Comparison of ENCODE assay signal across 9 cellular contexts in genomic region chr17:21029032-21029431, GRCh38. TPM values are rescaled to one million over a fixed set of nuclear protein-coding genes. Genes with fewer than 3 reads are reported as not detected.
DNase-seq lines count a peak whose midpoint lies in the region; ATAC-seq and TF ChIP-seq lines count a peak whose summit lies in the region.
"Had no signal": no experiment of that assay in that cellular context is flagged by ENCODE, and none has a peak within 500 bp of the region (broad histone marks: within the 10 kb centered on the region; RNA-seq: fewer than 3 reads in every experiment).

No MANE protein-coding gene starts in this region.

- H3K9me3 Mint-ChIP-seq in endodermal cell = no peaks in the 10 kb centered on the region

- TF ChIP-seq CTCF in endodermal cell (conservative IDR thresholded peaks at IDR 0.05) = no peak

- H3K27ac ChIP-seq in endodermal cell (ENCODE audit: low read depth, low read length) = no peak overlapping the region
- H3K27ac ChIP-seq in trophoblast cell (ENCODE audit: low read depth, low read length) = no peak overlapping the region
- H3K27ac ChIP-seq: HL-60 had no signal

- H3K4me1 ChIP-seq in endodermal cell (ENCODE audit: control insufficient read depth, insufficient read depth, low read length) = peaks cover 6% of the 10 kb centered on the region
- peaks cover 0 to 2% of the 10 kb centered on the region in 2 experiments for H3K4me1 ChIP-seq in trophoblast cell (ENCODE audit: control insufficient read depth in 1 of 2, insufficient read depth in 2 of 2, low read length in 2 of 2)

- no peak overlapping the region for H4K12ac ChIP-seq in trophoblast cell (ENCODE audit: low read depth, low read length)

- peaks cover 52% of the 10 kb centered on the region for H3K79me2 ChIP-seq in trophoblast cell (ENCODE audit: control insufficient read depth, insufficient read depth, low read length, poor library complexity)

- H3K36me3 ChIP-seq in endodermal cell (ENCODE audit: control insufficient read depth, insufficient read depth, low read length) = peaks cover 84% of the 10 kb centered on the region
- peaks cover 38 to 51% of the 10 kb centered on the region in 2 experiments for H3K36me3 ChIP-seq in trophoblast cell (ENCODE audit: control insufficient read depth in 1 of 2, insufficient read depth in 2 of 2, low read length in 2 of 2)

- peak overlapping the region; percentile 76 for H3K27ac Mint-ChIP-seq in T-helper 17 cell
- H3K27ac Mint-ChIP-seq in endodermal cell = peak overlapping the region; percentile 81

- H3K4me1 Mint-ChIP-seq in T-helper 17 cell (peaks cover 49% of the 10 kb centered on the region), endodermal cell (peaks cover 34% of the 10 kb centered on the region)

- ATAC-seq in T-helper 17 cell = no peak

- no peak overlapping the region for H3K4me3 ChIP-seq in endodermal cell (ENCODE audit: low read length)
- H3K4me3 ChIP-seq in trophoblast cell (ENCODE audit: low read depth, low read length) = no peak overlapping the region

- no peak overlapping the region for H2AK5ac ChIP-seq in trophoblast cell (ENCODE audit: low read length)

- no peak overlapping the region for H3K9ac ChIP-seq in endodermal cell (ENCODE audit: extremely low read depth, low read length, poor library complexity, severe bottlenecking)
- H3K9ac ChIP-seq in trophoblast cell (ENCODE audit: low read length) = peak overlapping the region; percentile 24

- H4K91ac ChIP-seq in trophoblast cell (ENCODE audit: low read depth, low read length) = no peak overlapping the region

- H2BK12ac ChIP-seq in trophoblast cell (ENCODE audit: low read length) = no peak overlapping the region

- H3K27me3 Mint-ChIP-seq in T-helper 17 cell (no peaks in the 10 kb centered on the region), endodermal cell (ENCODE audit: insufficient read depth) (no peaks in the 10 kb centered on the region)

- H3K4ac ChIP-seq in trophoblast cell (ENCODE audit: low read depth, low read length) = peak overlapping the region; percentile 71

- H3K23ac ChIP-seq in trophoblast cell (ENCODE audit: low read length) = no peak overlapping the region

- 92 to 100% methylated on average over 2 to 7 of the region's 7 CpGs for WGBS in endodermal cell (ENCODE audit: insufficient coverage in 1 of 2, insufficient read length in 1 of 2), 2 experiments
- no CpG with 5 or more reads among the region's 7 CpGs for WGBS in trophoblast cell (ENCODE audit: extremely low coverage, insufficient coverage, insufficient read length)

- no peak overlapping the region for H4K8ac ChIP-seq in trophoblast cell (ENCODE audit: low read depth, low read length)

- H3K4me3 Mint-ChIP-seq in T-helper 17 cell (no peak overlapping the region), endodermal cell (no peak overlapping the region)

- DNase-seq in Daoy (ENCODE audit: low read depth) (peak; percentile 30), T-helper 17 cell (no peak), endodermal cell (peak; percentile 50), trophoblast cell (peak; percentile 22 to 31), activated gamma-delta T cell (lab: John Stamatoyannopoulos, UW) (no peak), NCI-H2029 (lab: John Stamatoyannopoulos, UW) (no peak), NOMO-1 treated with dmso at 0.1 percent for 144 hours (lab: John Stamatoyannopoulos, UW; ENCODE audit: unreplicated experiment) (no peak), NAMALWA (ENCODE audit: low spot score) (no peak)

- H2BK5ac ChIP-seq in trophoblast cell (ENCODE audit: low read depth, low read length, poor library complexity) = no peak overlapping the region

- peaks cover 4% of the 10 kb centered on the region for H3K36me3 Mint-ChIP-seq in T-helper 17 cell (ENCODE audit: low read depth)
- peaks cover 63% of the 10 kb centered on the region for H3K36me3 Mint-ChIP-seq in endodermal cell (ENCODE audit: low read depth)

- H2BK120ac ChIP-seq in trophoblast cell (ENCODE audit: insufficient read depth, low read length, poor library complexity) = no peak overlapping the region

- H3K14ac ChIP-seq in trophoblast cell (ENCODE audit: low read length) = no peak overlapping the region

- H2AFZ ChIP-seq in trophoblast cell (ENCODE audit: insufficient read depth, low read length, poor library complexity) = no peak overlapping the region

- H3K4me2 ChIP-seq in trophoblast cell (ENCODE audit: low read length) = no peak overlapping the region

- H3K9me3 ChIP-seq in T-helper 17 cell (ENCODE audit: control insufficient read depth, low read length, poor library complexity, severe bottlenecking) (no peaks in the 10 kb centered on the region), endodermal cell (ENCODE audit: control insufficient read depth, low read length) (no peaks in the 10 kb centered on the region), trophoblast cell (ENCODE audit: insufficient read depth, low read depth, low read length) (no peaks in the 10 kb centered on the region)

- H3K79me1 ChIP-seq in trophoblast cell (ENCODE audit: low read length) = no peaks in the 10 kb centered on the region

- no peak overlapping the region for H3K18ac ChIP-seq in trophoblast cell (ENCODE audit: low read length)

- H3K27me3 ChIP-seq in endodermal cell (ENCODE audit: control insufficient read depth, insufficient read depth, low read length, poor library complexity, severe bottlenecking) (no peaks in the 10 kb centered on the region), trophoblast cell (ENCODE audit: insufficient read depth, low read length) (no peaks in the 10 kb centered on the region)

RNA-seq across cellular contexts. Expression of gene USP22, which starts 13.8 kb away (rescaled TPM):
- 98.5 and 116 TPM in 2 replicates for total RNA-seq in Daoy (2014; rRNA removed; shearing (Covaris generic))
- 100 to 1,000 TPM; 158 to 177 TPM for total RNA-seq in T-helper 17 cell
- 100 to 1,000 TPM; 379 to 396 TPM for total RNA-seq in endodermal cell
- polyA plus RNA-seq in endodermal cell (2013, experiment 1 of 2) = 222 TPM
- polyA plus RNA-seq in endodermal cell (2013, experiment 2 of 2) = 219 TPM
- 114 and 115 TPM in 2 replicates for polyA plus RNA-seq in trophoblast cell (2013)

Comparison
In these comparisons a context has a peak if more than half of its experiments do, and no peak if none do; other contexts are left out.
1. DNase-seq: peak in Daoy (single experiment), endodermal cell (single experiment) and trophoblast cell (2 of 2); none in T-helper 17 cell (0 of 3), activated gamma-delta T cell (single experiment), NCI-H2029 (single experiment), NOMO-1 treated with dmso at 0.1 percent for 144 hours (single experiment) and NAMALWA (single experiment).